ENCODE assay signal across 23 cellular contexts in genomic region chr12:106044773-106045172, GRCh38.
A peak's percentile ranks its signal among the peaks of the same experiment; 100 is the strongest.
DNase-seq lines count a peak whose midpoint lies in the region; ATAC-seq, FAIRE-seq and TF ChIP-seq lines count a peak whose summit lies in the region.
"Had no signal": no experiment of that assay in that cellular context is flagged by ENCODE, and none has a peak within 500 bp of the region (broad histone marks: within the 10 kb centered on the region; RNA-seq: fewer than 3 reads in every experiment).

No MANE protein-coding gene starts in this region.

- H3K9me3 Mint-ChIP-seq in astrocyte (ENCODE audit: unreplicated experiment) (peaks cover 2% of the 10 kb centered on the region), Caco-2 (ENCODE audit: unreplicated experiment) (no peaks in the 10 kb centered on the region)
- H3K9me3 Mint-ChIP-seq: activated T-helper 17 cell treated with anti-CD3 and anti-CD28 coated beads, Interleukin-2, amount 50 U/mL, for 72 hours; nephron progenitor cell; T-helper 2 cell treated with Interferon-gamma antibody and Interleukin-4, amounts not matched to agents 5 μg/mL and 100 μg/mL, for 36 hours had no signal

- H3K4me3 Mint-ChIP-seq in astrocyte (ENCODE audit: unreplicated experiment) (no peak overlapping the region), Caco-2 (ENCODE audit: unreplicated experiment) (no peak overlapping the region)
- H3K4me3 Mint-ChIP-seq: activated T-helper 17 cell treated with anti-CD3 and anti-CD28 coated beads, Interleukin-2, amount 50 U/mL, for 72 hours; CD4-positive, CD25-positive, alpha-beta regulatory T cell; nephron progenitor cell; stimulated activated naive B cell treated with anti-CD40 and anti-IgM and Interleukin-4, amounts not matched to agents 10 μg/mL and 1 μg/mL and 100 μg/mL, for 72 hours; T-helper 2 cell treated with Interferon-gamma antibody and Interleukin-4, amounts not matched to agents 5 μg/mL and 100 μg/mL, for 36 hours had no signal

- H3K4me2 ChIP-seq in A549 (0 out of 3 replicates have a peak overlapping the region, but pooled peaks have one; percentile 0), astrocyte (ENCODE audit: low read length) (peak overlapping the region; percentile 35)

- TF ChIP-seq POLR2A in A549 (IDR thresholded peaks at IDR 0.05; ENCODE audit: low read length), result no peak

- H3K9ac ChIP-seq in astrocyte (ENCODE audit: low read length), result no peak overlapping the region

- TF ChIP-seq RAD21 in A549 (conservative IDR thresholded peaks at IDR 0.05 in 1 of 2, IDR thresholded peaks at IDR 0.05 in 1 of 2), result no peak

- H3K4me3 ChIP-seq in A549 (no peak overlapping the region), astrocyte (ENCODE audit: insufficient read depth, low read depth, low read length) (no peak overlapping the region), Caco-2 (ENCODE audit: low read depth, low read length) (no peak overlapping the region)
- H3K4me3 ChIP-seq: heart left ventricle, psoas muscle had no signal

- FAIRE-seq in A549 (lab: Jason Lieb, UNC) (no peak), astrocyte (lab: Jason Lieb, UNC) (no peak)
- FAIRE-seq: H1 had no signal

- H3K27ac Mint-ChIP-seq in astrocyte (ENCODE audit: unreplicated experiment) (peak overlapping the region; percentile 90), Caco-2 (ENCODE audit: unreplicated experiment) (no peak overlapping the region)
- H3K27ac Mint-ChIP-seq: activated T-helper 17 cell treated with anti-CD3 and anti-CD28 coated beads, Interleukin-2, amount 50 U/mL, for 72 hours; CD4-positive, CD25-positive, alpha-beta regulatory T cell; nephron progenitor cell; stimulated activated naive B cell treated with anti-CD40 and anti-IgM and Interleukin-4, amounts not matched to agents 10 μg/mL and 1 μg/mL and 100 μg/mL, for 72 hours; T-helper 2 cell treated with Interferon-gamma antibody and Interleukin-4, amounts not matched to agents 5 μg/mL and 100 μg/mL, for 36 hours had no signal

- CTCF ChIA-PET in A549 (lab: Yijun Ruan, JAX), result no interaction called here
- CTCF ChIA-PET in Caco-2 (lab: Charles Lee), result no interaction called here

- no peaks in the 10 kb centered on the region for H3K27me3 ChIP-seq in astrocyte (ENCODE audit: insufficient read depth, low read length)
- H3K27me3 ChIP-seq in Caco-2 (replicated peaks; ENCODE audit: control insufficient read depth, insufficient read depth, low read length), result no peaks in the 10 kb centered on the region
- H3K27me3 ChIP-seq: heart left ventricle had no signal

- peak in 1 of 2 experiments; percentile 57; a peak in 3 of 6 replicates for ATAC-seq in A549
- no peak for ATAC-seq in HG03354 (IDR thresholded peaks at IDR 0.05; ENCODE audit: poor library complexity, severe bottlenecking, unreplicated experiment)
- ATAC-seq in GM18870 (IDR thresholded peaks at IDR 0.05; ENCODE audit: unreplicated experiment), result no peak
- ATAC-seq: activated T-helper 17 cell treated with anti-CD3 and anti-CD28 coated beads, Interleukin-2, amount 50 U/mL, for 72 hours; esophagus mucosa; psoas muscle; stimulated activated naive B cell treated with anti-CD40 and anti-IgM and Interleukin-4, amounts not matched to agents 10 μg/mL and 1 μg/mL and 100 μg/mL, for 72 hours had no signal

- no peaks in the 10 kb centered on the region for H3K79me2 ChIP-seq in astrocyte (ENCODE audit: insufficient read depth, low read length)

- peak in 1 of 2 experiments; percentile 39 for DNase-seq in A549 (ENCODE audit: low read depth in 1 of 2, low spot score in 1 of 2)
- DNase-seq in HS-27A (ENCODE audit: low read depth), result peak; percentile 51
- DNase-seq in astrocyte (ENCODE audit: low read depth), result peak; percentile 62
- peak; percentile 33 for DNase-seq in left kidney (ENCODE audit: low read depth, low spot score)
- no peak for DNase-seq in NCI-H187 (lab: John Stamatoyannopoulos, UW)
- no peak for DNase-seq in Caco-2
- DNase-seq: activated CD4-positive, CD25-positive, alpha-beta regulatory T cell; activated CD8-positive, alpha-beta memory T cell treated with anti-CD3 and anti-CD28 coated beads for 24 hours; CD4-positive, CD25-positive, alpha-beta regulatory T cell; heart left ventricle; mesendoderm; NCI-H2081; NCI-H510A treated with DMSO at 0.1 percent for 48 hours; nephron progenitor cell; psoas muscle; SIG-M5; stimulated activated naive B cell treated with anti-CD40 and anti-IgM and Interleukin-4, amounts not matched to agents 10 μg/mL and 1 μg/mL and 100 μg/mL, for 72 hours had no signal

- WGBS in A549 (ENCODE audit: missing lambda C conversion rate), result 29% methylated on average over 2 of the region's 2 CpGs

- H3K4me1 Mint-ChIP-seq in astrocyte (ENCODE audit: low read depth, unreplicated experiment) (peaks cover 15% of the 10 kb centered on the region), Caco-2 (ENCODE audit: low read depth, unreplicated experiment) (no peaks in the 10 kb centered on the region)
- H3K4me1 Mint-ChIP-seq: activated T-helper 17 cell treated with anti-CD3 and anti-CD28 coated beads, Interleukin-2, amount 50 U/mL, for 72 hours; CD4-positive, CD25-positive, alpha-beta regulatory T cell; stimulated activated naive B cell treated with anti-CD40 and anti-IgM and Interleukin-4, amounts not matched to agents 10 μg/mL and 1 μg/mL and 100 μg/mL, for 72 hours had no signal

- H3K36me3 Mint-ChIP-seq in astrocyte (ENCODE audit: low read depth, unreplicated experiment) (peaks cover 3% of the 10 kb centered on the region), Caco-2 (ENCODE audit: insufficient read depth, unreplicated experiment) (no peaks in the 10 kb centered on the region)
- H3K36me3 Mint-ChIP-seq: CD4-positive, CD25-positive, alpha-beta regulatory T cell; stimulated activated naive B cell treated with anti-CD40 and anti-IgM and Interleukin-4, amounts not matched to agents 10 μg/mL and 1 μg/mL and 100 μg/mL, for 72 hours had no signal

- no TSS peak for BruUV-seq in Caco-2 (replicated peaks; lab: Mats Ljungman, UMichigan)

- no peaks in the 10 kb centered on the region for H3K36me3 ChIP-seq in astrocyte (ENCODE audit: insufficient read depth, low read length)
- H3K36me3 ChIP-seq in Caco-2 (ENCODE audit: control insufficient read depth, insufficient read depth, low read length), result no peaks in the 10 kb centered on the region
- H3K36me3 ChIP-seq: heart left ventricle had no signal

- H3K27ac ChIP-seq in A549, result no peak overlapping the region; a peak in 1 of 6 replicates
- no peak overlapping the region for H3K27ac ChIP-seq in astrocyte (ENCODE audit: low read depth, low read length)
- H3K27ac ChIP-seq: heart left ventricle, psoas muscle had no signal

- TF ChIP-seq EP300 in A549 (IDR thresholded peaks at IDR 0.05), result no peak

- H3K9me3 ChIP-seq in A549, result no peaks in the 10 kb centered on the region
- H3K9me3 ChIP-seq in astrocyte (ENCODE audit: insufficient read depth, low read depth, low read length), result no peaks in the 10 kb centered on the region
- H3K9me3 ChIP-seq in Caco-2, result no peaks in the 10 kb centered on the region
- H3K9me3 ChIP-seq: heart left ventricle, psoas muscle had no signal

- no peak for TF ChIP-seq CTCF in A549 (IDR thresholded peaks at IDR 0.05)
- TF ChIP-seq CTCF in astrocyte (IDR thresholded peaks at IDR 0.05; ENCODE audit: insufficient read depth, low read depth, low read length), result no peak
- TF ChIP-seq CTCF in Caco-2 (IDR thresholded peaks at IDR 0.05; ENCODE audit: insufficient read depth in 1 of 2, low read depth in 1 of 2, low read length in 1 of 2, severe bottlenecking in 1 of 2, unreplicated experiment in 1 of 2), result no peak

- H3K27me3 Mint-ChIP-seq in astrocyte (ENCODE audit: low read depth, unreplicated experiment), result no peaks in the 10 kb centered on the region
- no peaks in the 10 kb centered on the region for H3K27me3 Mint-ChIP-seq in Caco-2 (ENCODE audit: insufficient read depth, unreplicated experiment)

- intact Hi-C loops in Caco-2 (cut with micrococcal nuclease; ENCODE audit: unreplicated experiment), result no loop called here

- POLR2A ChIA-PET in A549 (lab: Yijun Ruan, JAX) (no interaction called here), Caco-2 (lab: Charles Lee) (no interaction called here)

- H2AFZ ChIP-seq in astrocyte (ENCODE audit: low read depth, low read length), result no peak overlapping the region

- H3K4me1 ChIP-seq in A549 (peaks cover 11% of the 10 kb centered on the region; the same call in 2 of the 3 replicates), astrocyte (ENCODE audit: insufficient read depth, low read length) (peaks cover 6% of the 10 kb centered on the region), Caco-2 (peaks cover 7% of the 10 kb centered on the region; the same call in 1 of the 2 replicates)
- H3K4me1 ChIP-seq: psoas muscle had no signal

- H4K20me1 ChIP-seq in astrocyte (ENCODE audit: insufficient read depth, low read length), result no peaks in the 10 kb centered on the region

TF ChIP-seq in A549, 52 proteins besides CTCF, POLR2A, EP300 and RAD21:
- TF ChIP-seq FOSL2 (IDR thresholded peaks at IDR 0.05) (no peak), FOSL2 (CRISPR knock-in tag; IDR thresholded peaks at IDR 0.05) (no peak), PBX3 (IDR thresholded peaks at IDR 0.05) (no peak), USF2 (IDR thresholded peaks at IDR 0.05) (no peak), HOXB5 (CRISPR knock-in tag; IDR thresholded peaks at IDR 0.05) (no peak), JUN (IDR thresholded peaks at IDR 0.05) (no peak), PHF8 (IDR thresholded peaks at IDR 0.05; ENCODE audit: borderline replicate concordance, low read depth) (no peak)

Comparison
In these comparisons a context has a peak if more than half of its experiments do, and no peak if none do; other contexts are left out.
1. DNase-seq: peak in HS-27A (single experiment), astrocyte (single experiment) and left kidney (single experiment); none in NCI-H187 (0 of 2) and Caco-2 (0 of 2).